8 cellular contexts compared by ENCODE assay signal in genomic region chr13:99606322-99607089, GRCh38. TPM values are rescaled to one million over a fixed set of nuclear protein-coding genes. Genes with fewer than 3 reads are reported as not detected.
DNase-seq lines count a peak whose midpoint lies in the region; ATAC-seq, FAIRE-seq and TF ChIP-seq lines count a peak whose summit lies in the region.

Gene CLYBL (plus strand): TSS chr13:99606690.

- no peaks in the 10 kb centered on the region for H3K9me3 Mint-ChIP-seq in CD4-positive, alpha-beta memory T cell
- no peaks in the 10 kb centered on the region for H3K9me3 Mint-ChIP-seq in activated CD8-positive, alpha-beta memory T cell treated with anti-CD3 and anti-CD28 coated beads, Interleukin-2, amount 10 ng/mL, durations not matched to agents 7 days and 5 days (ENCODE audit: low read depth)

- H3K4me2 ChIP-seq in H1 (ENCODE audit: insufficient read depth in 1 of 2, low read depth in 2 of 2, low read length in 2 of 2), result peak within 1 kb of the TSS; percentile 62 to 92

- intact Hi-C loops in CD4-positive, alpha-beta memory T cell (cut with micrococcal nuclease), result loop anchor here (1.0 to 10.0 kb wide), 7 partner anchors 50 to 1069 kb away; partner anchors contain the start of gene UBAC2

- H3K23ac ChIP-seq in H1 (ENCODE audit: insufficient read length), result no peak within 1 kb of the TSS

- H4K91ac ChIP-seq in H1 (replicated peaks; ENCODE audit: insufficient read length, low read length), result peak within 1 kb of the TSS; percentile 79

- H3K27me3 ChIP-seq in CD4-positive, alpha-beta memory T cell (ENCODE audit: insufficient read depth, low read length), result no peaks in the 10 kb centered on the region
- no peaks in the 10 kb centered on the region for H3K27me3 ChIP-seq in H1 (replicated peaks in 1 of 4; ENCODE audit: control insufficient read depth in 3 of 4, extremely low read depth in 1 of 4, insufficient read depth in 3 of 4, low read length in 3 of 4)

- no peak within 1 kb of the TSS for H2BK20ac ChIP-seq in H1 (ENCODE audit: low read length)

- H3K4me3 Mint-ChIP-seq in CD4-positive, alpha-beta memory T cell, result peak within 1 kb of the TSS; percentile 88 to 97 (median 90)
- H3K4me3 Mint-ChIP-seq in activated CD8-positive, alpha-beta memory T cell treated with anti-CD3 and anti-CD28 coated beads, Interleukin-2, amount 10 ng/mL, durations not matched to agents 7 days and 5 days, result peak within 1 kb of the TSS; percentile 85

- no peak within 1 kb of the TSS for H2BK120ac ChIP-seq in H1 (replicated peaks; ENCODE audit: low read depth, low read length)

- peak within 1 kb of the TSS; percentile 24; the same call in 1 of the 2 replicates for H2AFZ ChIP-seq in H1 (ENCODE audit: low read length)

- H3K79me1 ChIP-seq in H1 (ENCODE audit: low read depth, low read length), result no peaks in the 10 kb centered on the region

- peak; percentile 77 for ATAC-seq in GM19395 (IDR thresholded peaks at IDR 0.05; ENCODE audit: unreplicated experiment)
- peak; percentile 84 for ATAC-seq in HG03521 (IDR thresholded peaks at IDR 0.05; ENCODE audit: unreplicated experiment)
- peak; percentile 91 for ATAC-seq in activated CD8-positive, alpha-beta memory T cell treated with anti-CD3 and anti-CD28 coated beads, Interleukin-2, amount 10 ng/mL, durations not matched to agents 7 days and 5 days

- peak; percentile 74 to 95 for TF ChIP-seq POLR2A in H1 (IDR thresholded peaks at IDR 0.05; ENCODE audit: control extremely low read depth in 1 of 2, low read depth in 2 of 2, low read length in 2 of 2)

- H2BK5ac ChIP-seq in H1 (ENCODE audit: low read depth, low read length), result peak within 1 kb of the TSS; percentile 81; the same call in 1 of the 2 replicates

- no peaks in the 10 kb centered on the region for H4K20me1 ChIP-seq in H1 (replicated peaks in 1 of 2; ENCODE audit: control insufficient read depth in 1 of 2, insufficient read depth in 2 of 2, low read length in 2 of 2)

- H3K79me2 ChIP-seq in H1 (ENCODE audit: control insufficient read depth in 1 of 2, insufficient read depth in 2 of 2, low read length in 2 of 2), result no peaks in the 10 kb centered on the region

- CTCF ChIA-PET in CD4-positive, alpha-beta memory T cell (lab: Charles Lee; ENCODE audit: partially characterized antibody), result interaction anchor here (0.7 to 3.0 kb wide), 11 partner anchors 9 to 908 kb away, joined by 3 to 18 read pairs (median 5); no protein-coding TSS in a partner anchor
- CTCF ChIA-PET in activated CD8-positive, alpha-beta memory T cell treated with anti-CD3 and anti-CD28 coated beads, Interleukin-2, amount 10 ng/mL, durations not matched to agents 7 days and 5 days (lab: Charles Lee), result interaction anchor here (0.8 to 1.9 kb wide), 8 partner anchors 9 to 979 kb away, joined by 3 to 11 read pairs (median 3); no protein-coding TSS in a partner anchor
- CTCF ChIA-PET in H1 (lab: Charles Lee; ENCODE audit: partially characterized antibody), result interaction anchor here (0.7 to 1.6 kb wide), 19 partner anchors 9 to 1866 kb away, joined by 3 to 7 read pairs (median 3); no protein-coding TSS in a partner anchor

- TF ChIP-seq RAD21 in H1 (IDR thresholded peaks at IDR 0.05 in 1 of 2, conservative IDR thresholded peaks at IDR 0.05 in 1 of 2; ENCODE audit: low read depth in 2 of 2, low read length in 2 of 2), result no peak

- H3K27me3 Mint-ChIP-seq in CD4-positive, alpha-beta memory T cell, result no peaks in the 10 kb centered on the region
- H3K27me3 Mint-ChIP-seq in activated CD8-positive, alpha-beta memory T cell treated with anti-CD3 and anti-CD28 coated beads, Interleukin-2, amount 10 ng/mL, durations not matched to agents 7 days and 5 days, result no peaks in the 10 kb centered on the region

- peak; percentile 87 to 90 (median 89) for DNase-seq in CD4-positive, alpha-beta memory T cell
- peak; percentile 41 for DNase-seq in NK-92 (lab: John Stamatoyannopoulos, UW; ENCODE audit: unreplicated experiment)
- DNase-seq in activated CD8-positive, alpha-beta memory T cell treated with anti-CD3 and anti-CD28 coated beads, Interleukin-2, amount 10 ng/mL, durations not matched to agents 7 days and 5 days, result peak; percentile 91
- DNase-seq in H1 (ENCODE audit: low read depth in 1 of 2, low spot score in 2 of 2), result peak; percentile 68 to 99
- DNase-seq in stimulated activated CD8-positive, alpha-beta memory T cell treated with anti-CD3 and anti-CD28 coated beads, Interleukin-15, amount 100 ng/mL, for 4 hours (ENCODE audit: low read depth in 2 of 2), result peak; percentile 75 to 78

- H3K4me1 Mint-ChIP-seq in CD4-positive, alpha-beta memory T cell, result peaks cover 28 to 59% (median 46%) of the 10 kb centered on the region in 4 donors
- H3K4me1 Mint-ChIP-seq in activated CD8-positive, alpha-beta memory T cell treated with anti-CD3 and anti-CD28 coated beads, Interleukin-2, amount 10 ng/mL, durations not matched to agents 7 days and 5 days, result peaks cover 29% of the 10 kb centered on the region

- H3K27ac Mint-ChIP-seq in CD4-positive, alpha-beta memory T cell, result peak within 1 kb of the TSS; percentile 91 to 96 (median 95)
- peak within 1 kb of the TSS; percentile 82 for H3K27ac Mint-ChIP-seq in activated CD8-positive, alpha-beta memory T cell treated with anti-CD3 and anti-CD28 coated beads, Interleukin-2, amount 10 ng/mL, durations not matched to agents 7 days and 5 days

- TF ChIP-seq EP300 in H1 (IDR thresholded peaks at IDR 0.05; ENCODE audit: borderline replicate concordance in 1 of 2, low read depth in 2 of 2, low read length in 2 of 2), result no peak

- H3K4me3 ChIP-seq in CD4-positive, alpha-beta memory T cell (ENCODE audit: low read length in 2 of 2), result peak within 1 kb of the TSS; percentile 53 to 78
- H3K4me3 ChIP-seq in H1 (ENCODE audit: extremely low read depth in 1 of 4, insufficient read depth in 2 of 4, low read depth in 3 of 4, low read length in 4 of 4), result peak within 1 kb of the TSS; percentile 74 to 83 (median 80)
- peak within 1 kb of the TSS; percentile 61 for H3K4me3 ChIP-seq in mesodermal cell (ENCODE audit: extremely low read depth, insufficient read depth, low read length, poor library complexity, severe bottlenecking)

- no peak within 1 kb of the TSS for H2AK5ac ChIP-seq in H1 (ENCODE audit: low read depth, low read length)

- H3K27ac ChIP-seq in CD4-positive, alpha-beta memory T cell (ENCODE audit: low read depth, low read length), result peak within 1 kb of the TSS; percentile 71
- peak within 1 kb of the TSS; percentile 86 for H3K27ac ChIP-seq in H1 (ENCODE audit: low read depth, low read length)
- H3K27ac ChIP-seq in mesodermal cell (ENCODE audit: low read depth, low read length, severe bottlenecking), result peak within 1 kb of the TSS; percentile 33

- peak within 1 kb of the TSS; percentile 85; the same call in 1 of the 2 replicates for H3K18ac ChIP-seq in H1 (ENCODE audit: extremely low read depth, low read length)

- peak within 1 kb of the TSS; percentile 92 for H3K56ac ChIP-seq in H1 (replicated peaks; ENCODE audit: insufficient read length, low read depth, low read length)

- H3K4me1 ChIP-seq in CD4-positive, alpha-beta memory T cell (ENCODE audit: insufficient read depth, low read length), result peaks cover 35% of the 10 kb centered on the region
- H3K4me1 ChIP-seq in H1 (replicated peaks in 1 of 4; ENCODE audit: control insufficient read depth in 3 of 4, insufficient read depth in 4 of 4, low read length in 3 of 4) (peaks cover 4 to 8% (median 5%) of the 10 kb centered on the region in 4 experiments; a peak in 6 of 7 replicates), mesodermal cell (ENCODE audit: control insufficient read depth, insufficient read depth, low read length, poor library complexity, severe bottlenecking) (no peaks in the 10 kb centered on the region)

- peaks cover 5% of the 10 kb centered on the region for H3K23me2 ChIP-seq in H1 (ENCODE audit: low read depth, low read length)

- H4K5ac ChIP-seq in H1 (ENCODE audit: insufficient read length, low read depth, low read length), result peak within 1 kb of the TSS; percentile 89

- no peak for FAIRE-seq in H1 (lab: Jason Lieb, UNC)

- 3% methylated on average over 53 of the region's 74 CpGs; no CpG with 5 or more reads in 1 of the 2 experiments for WGBS in H1 (ENCODE audit: extremely low coverage in 1 of 2, insufficient coverage in 1 of 2, insufficient read length in 1 of 2, insufficient replicate concordance in 2 of 2, low coverage in 1 of 2, low lambda C conversion rate in 2 of 2, missing lambda C conversion rate in 1 of 2), 2 experiments
- 1% methylated on average over 34 to 57 of the region's 74 CpGs for WGBS in mesodermal cell (ENCODE audit: insufficient coverage in 2 of 2), 2 experiments

- H3K9ac ChIP-seq in H1 (replicated peaks in 1 of 4; ENCODE audit: extremely low read depth in 1 of 4, low read depth in 3 of 4, low read length in 3 of 4), result peak within 1 kb of the TSS; percentile 62 to 82 (median 77); a peak in 6 of 7 replicates

- H2BK12ac ChIP-seq in H1 (ENCODE audit: low read depth, low read length), result no peak within 1 kb of the TSS

- no peak within 1 kb of the TSS for H2BK15ac ChIP-seq in H1 (ENCODE audit: low read length)

- peak within 1 kb of the TSS; percentile 72 for H3K4ac ChIP-seq in H1 (replicated peaks; ENCODE audit: insufficient read length, low read depth, low read length)

- peaks cover 4 to 6% of the 10 kb centered on the region in 2 donors for H3K36me3 Mint-ChIP-seq in CD4-positive, alpha-beta memory T cell
- peaks cover 4% of the 10 kb centered on the region for H3K36me3 Mint-ChIP-seq in activated CD8-positive, alpha-beta memory T cell treated with anti-CD3 and anti-CD28 coated beads, Interleukin-2, amount 10 ng/mL, durations not matched to agents 7 days and 5 days

- H3K36me3 ChIP-seq in CD4-positive, alpha-beta memory T cell (ENCODE audit: insufficient read depth, low read length), result no peaks in the 10 kb centered on the region
- H3K36me3 ChIP-seq in H1 (ENCODE audit: control insufficient read depth in 2 of 4, insufficient read depth in 4 of 4, low read length in 3 of 4) (no peaks in the 10 kb centered on the region), mesodermal cell (ENCODE audit: control insufficient read depth, insufficient read depth, low read length) (no peaks in the 10 kb centered on the region)

- POLR2A ChIA-PET in CD4-positive, alpha-beta memory T cell (lab: Charles Lee; ENCODE audit: partially characterized antibody), result interaction anchor here (0.7 to 2.5 kb wide), 18 partner anchors 8 to 1068 kb away, joined by 3 to 17 read pairs (median 4); partner anchors contain the start of genes TM9SF2 and TMTC4
- POLR2A ChIA-PET in H1 (lab: Charles Lee; ENCODE audit: partially characterized antibody), result interaction anchor here (0.9 to 1.4 kb wide), 4 partner anchors 8 to 904 kb away, joined by 3 to 4 read pairs (median 4); partner anchors contain the start of gene ZIC2

- no peak within 1 kb of the TSS for H3K14ac ChIP-seq in H1 (ENCODE audit: insufficient read length)

- H3K9me3 ChIP-seq in CD4-positive, alpha-beta memory T cell (ENCODE audit: control insufficient read depth in 1 of 2, low read length in 2 of 2), result no peaks in the 10 kb centered on the region
- H3K9me3 ChIP-seq in H1 (ENCODE audit: insufficient read depth in 2 of 2, low read depth in 1 of 2, low read length in 1 of 2) (no peaks in the 10 kb centered on the region), mesodermal cell (ENCODE audit: control insufficient read depth, low read length) (no peaks in the 10 kb centered on the region)

- H4K8ac ChIP-seq in H1 (ENCODE audit: extremely low read depth, insufficient read depth, low read length), result peak within 1 kb of the TSS; percentile 79; the same call in 1 of the 2 replicates

- no peak for TF ChIP-seq CTCF in H1 (IDR thresholded peaks at IDR 0.05; ENCODE audit: control extremely low read depth in 1 of 3, insufficient read depth in 1 of 3, low read depth in 1 of 3, low read length in 3 of 3)

RNA-seq across cellular contexts. Expression of gene CLYBL, which starts in this region (rescaled TPM):
- 10 to 100 TPM in 1 of 2 experiments, 1 to 10 TPM in 1; 9.8 to 10.1 TPM for total RNA-seq in CD4-positive, alpha-beta memory T cell
- 10 to 100 TPM; 17.3 to 24.8 TPM for polyA plus RNA-seq in CD4-positive, alpha-beta memory T cell
- 1 to 10 TPM; 4.1 to 7.6 TPM for total RNA-seq in activated CD8-positive, alpha-beta memory T cell treated with anti-CD3 and anti-CD28 coated beads, Interleukin-2, amount 10 ng/mL, durations not matched to agents 7 days and 5 days
- total RNA-seq in H1 (2021; fragmentation: NEBNext Ultra II Directional; extraction: Animal tissue kit (Norgen Biotek cat#: 25700)), result 9.8 and 11.3 TPM in 2 replicates
- polyA plus RNA-seq in H1 (2011; rRNA removed), result 5.2 and 9.2 TPM in 2 replicates
- polyA plus RNA-seq in H1 (2011; cell fraction: cytosol; rRNA removed), result 9.0 TPM
- polyA plus RNA-seq in H1 (2011; cell fraction: nucleus; rRNA removed), result 8.9 TPM
- polyA plus RNA-seq in H1 (2012, experiment 1 of 2), result 10.6 to 17.4 TPM (median 12.6 TPM) in 4 replicates
- polyA plus RNA-seq in H1 (2012, experiment 2 of 2), result 7.1 TPM
- 14.7 TPM for polyA plus RNA-seq in H1 (2013, experiment 1 of 2)
- polyA plus RNA-seq in H1 (2013, experiment 2 of 2), result 12.4 TPM
- 3.0 and 9.0 TPM in 2 replicates for polyA minus RNA-seq in H1 (2011; rRNA and poly(A)+ RNA removed)
- 3.5 TPM for polyA minus RNA-seq in H1 (2011; cell fraction: cytosol; rRNA and poly(A)+ RNA removed)
- 17.8 TPM for polyA minus RNA-seq in H1 (2011; cell fraction: nucleus; rRNA and poly(A)+ RNA removed)
- polyA plus RNA-seq in mesodermal cell (2013, experiment 1 of 2), result 4.2 TPM
- 5.3 TPM for polyA plus RNA-seq in mesodermal cell (2013, experiment 2 of 2)

Comparison
In these comparisons a context has a peak if more than half of its experiments do, and no peak if none do; other contexts are left out.
1. Peak in every context shown above with its lines: DNase-seq, ATAC-seq, H3K4me3 ChIP-seq and H3K27ac ChIP-seq.
2. DNase-seq: peak in every context shown above with its lines; median percentile 91 in activated CD8-positive, alpha-beta memory T cell treated with anti-CD3 and anti-CD28 coated beads, Interleukin-2, amount 10 ng/mL, durations not matched to agents 7 days and 5 days; 89 in CD4-positive, alpha-beta memory T cell; 84 in H1; 76 in stimulated activated CD8-positive, alpha-beta memory T cell treated with anti-CD3 and anti-CD28 coated beads, Interleukin-15, amount 100 ng/mL, for 4 hours; 41 in NK-92.
3. H3K27ac ChIP-seq: peak in every context shown above with its lines; median percentile 86 in H1; 71 in CD4-positive, alpha-beta memory T cell; 33 in mesodermal cell.